In the genomic region with DNA sequence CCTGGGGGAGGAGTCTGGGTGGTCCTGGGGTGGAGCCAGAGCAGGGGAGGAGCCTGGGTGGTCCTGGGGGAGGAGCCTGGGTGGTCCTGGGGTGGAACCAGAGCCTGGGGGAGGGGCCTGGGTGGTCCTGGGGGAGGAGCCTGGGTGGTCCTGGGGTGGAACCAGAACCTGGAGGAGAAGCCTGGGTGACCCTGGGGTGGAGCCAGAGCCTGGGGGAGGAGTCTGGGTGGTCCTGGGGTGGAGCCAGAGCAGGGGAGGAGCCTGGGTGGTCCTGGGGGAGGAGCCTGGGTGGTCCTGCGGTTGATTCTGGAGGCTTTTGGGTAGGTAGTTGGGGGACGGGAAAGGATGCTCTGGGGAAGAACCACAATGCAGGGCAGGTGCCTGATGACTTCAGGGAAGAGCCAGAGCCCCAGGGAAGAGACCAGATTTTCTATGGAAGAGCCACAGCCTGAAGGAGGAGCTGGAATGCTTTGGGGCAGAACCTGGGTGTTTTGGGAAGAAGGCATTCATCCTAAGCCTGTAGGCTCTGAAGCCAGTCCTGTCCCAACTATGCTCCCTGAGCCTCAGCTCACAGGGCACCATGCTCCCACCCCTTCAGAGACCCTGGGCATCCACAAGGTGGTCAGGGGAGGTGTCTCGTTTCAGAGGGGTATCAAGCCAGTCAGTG, we compare ENCODE assay signal across 1 cellular context.
A peak's percentile ranks its signal among the peaks of the same experiment; 100 is the strongest.
TF ChIP-seq lines count a peak whose summit lies in the region.

No MANE protein-coding gene starts in this region.

TF ChIP-seq in HepG2, 621 proteins besides CTCF, POLR2A, EP300 and RAD21:
- TF ChIP-seq, protein P1, sequence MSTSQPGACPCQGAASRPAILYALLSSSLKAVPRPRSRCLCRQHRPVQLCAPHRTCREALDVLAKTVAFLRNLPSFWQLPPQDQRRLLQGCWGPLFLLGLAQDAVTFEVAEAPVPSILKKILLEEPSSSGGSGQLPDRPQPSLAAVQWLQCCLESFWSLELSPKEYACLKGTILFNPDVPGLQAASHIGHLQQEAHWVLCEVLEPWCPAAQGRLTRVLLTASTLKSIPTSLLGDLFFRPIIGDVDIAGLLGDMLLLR (CRISPR knock-in tag; IDR thresholded peaks at IDR 0.05): 0 out of 2 replicates have a peak, but pooled peaks have one; percentile 18
- 0 out of 2 replicates have a peak, but pooled peaks have one; percentile 16 for TF ChIP-seq KDM5B (CRISPR knock-in tag; IDR thresholded peaks at IDR 0.05; ENCODE audit: borderline replicate concordance)
- TF ChIP-seq, protein P2, sequence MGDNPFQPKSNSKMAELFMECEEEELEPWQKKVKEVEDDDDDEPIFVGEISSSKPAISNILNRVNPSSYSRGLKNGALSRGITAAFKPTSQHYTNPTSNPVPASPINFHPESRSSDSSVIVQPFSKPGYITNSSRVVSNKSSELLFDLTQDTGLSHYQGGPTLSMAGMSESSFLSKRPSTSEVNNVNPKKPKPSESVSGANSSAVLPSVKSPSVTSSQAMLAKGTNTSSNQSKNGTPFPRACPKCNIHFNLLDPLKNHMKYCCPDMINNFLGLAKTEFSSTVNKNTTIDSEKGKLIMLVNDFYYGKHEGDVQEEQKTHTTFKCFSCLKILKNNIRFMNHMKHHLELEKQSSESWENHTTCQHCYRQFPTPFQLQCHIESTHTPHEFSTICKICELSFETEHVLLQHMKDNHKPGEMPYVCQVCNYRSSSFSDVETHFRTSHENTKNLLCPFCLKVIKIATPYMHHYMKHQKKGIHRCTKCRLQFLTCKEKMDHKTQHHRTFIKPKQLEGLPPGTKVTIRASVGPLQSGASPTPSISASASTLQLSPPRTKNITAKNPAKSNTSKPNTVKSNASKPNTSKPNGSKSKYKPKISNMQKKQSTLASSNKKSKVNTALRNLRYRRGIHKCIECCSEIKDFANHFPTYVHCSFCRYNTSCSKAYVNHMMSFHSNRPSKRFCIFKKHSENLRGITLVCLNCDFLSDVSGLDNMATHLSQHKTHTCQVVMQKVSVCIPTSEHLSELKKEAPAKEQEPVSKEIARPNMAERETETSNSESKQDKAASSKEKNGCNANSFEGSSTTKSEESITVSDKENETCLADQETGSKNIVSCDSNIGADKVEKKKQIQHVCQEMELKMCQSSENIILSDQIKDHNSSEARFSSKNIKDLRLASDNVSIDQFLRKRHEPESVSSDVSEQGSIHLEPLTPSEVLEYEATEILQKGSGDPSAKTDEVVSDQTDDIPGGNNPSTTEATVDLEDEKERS (CRISPR knock-in tag; IDR thresholded peaks at IDR 0.05): no peak
